Comparison of ENCODE assay signal across 24 cellular contexts in genomic region chr11:104526006-104526405, GRCh38.
"Had no signal": no experiment of that assay in that cellular context is flagged by ENCODE, and none has a peak within 500 bp of the region (broad histone marks: within the 10 kb centered on the region; RNA-seq: fewer than 3 reads in every experiment).

No MANE protein-coding gene starts in this region.

- H3K36me3 ChIP-seq: colonic mucosa, heart right ventricle, lower lobe of right lung, prostate gland, right atrium auricular region, spleen, thyroid gland, vagina had no signal

- H3K9me3 ChIP-seq: colonic mucosa, lower lobe of right lung, prostate gland, right atrium auricular region, spleen, thyroid gland, vagina had no signal

- DNase-seq: colonic mucosa; effector CD8-positive, alpha-beta T cell; endodermal cell; glutamatergic neuron; heart right ventricle; hippocampal formation; immature natural killer cell; islet precursor cell; kidney glomerular epithelial cell; left colon; left ventricle myocardium superior; lower lobe of right lung; naive B cell; nephron progenitor cell; nucleus accumbens; spleen; stimulated activated CD4-positive, alpha-beta T cell treated with anti-CD3 and anti-CD28 coated beads, Interleukin-4, amount 100 ng/mL, for 4 hours; thyroid gland; trophoblast cell had no signal

- H3K27me3 ChIP-seq: colonic mucosa, heart right ventricle, right atrium auricular region, spleen, thyroid gland, vagina had no signal

- H3K4me3 ChIP-seq: colonic mucosa, heart right ventricle, lower lobe of right lung, prostate gland, right atrium auricular region, skin epidermis, spleen, thyroid gland, vagina had no signal

- H3K27ac ChIP-seq: colonic mucosa, epithelial cell of prostate, lower lobe of right lung, prostate gland, right atrium auricular region, spleen, thyroid gland, vagina had no signal

- H3K4me1 ChIP-seq: colonic mucosa, lower lobe of right lung, prostate gland, right atrium auricular region, spleen, thyroid gland had no signal
